9 cellular contexts compared by ENCODE assay signal in the genomic region with DNA sequence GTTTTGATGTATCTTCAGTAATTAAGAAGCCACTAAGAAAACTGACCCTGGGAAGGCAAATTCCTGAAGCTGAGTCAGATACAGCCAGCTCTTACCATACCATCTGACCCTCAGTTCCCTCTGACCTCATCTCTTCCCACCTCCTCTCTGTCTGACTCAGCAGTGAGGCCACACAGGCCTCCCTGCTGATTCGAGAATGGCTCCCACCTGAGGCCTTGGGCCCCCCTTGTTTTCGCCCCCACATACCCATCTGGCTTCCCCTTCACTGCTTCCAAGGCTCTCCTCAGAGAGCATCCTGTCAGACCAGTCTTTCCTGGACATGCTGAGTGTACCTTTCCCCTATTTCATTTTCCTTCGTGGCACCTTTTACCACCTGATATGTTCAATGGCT.
DNase-seq lines count a peak whose midpoint lies in the region; ATAC-seq and TF ChIP-seq lines count a peak whose summit lies in the region.
"Had no signal": no experiment of that assay in that cellular context is flagged by ENCODE, and none has a peak within 500 bp of the region (broad histone marks: within the 10 kb centered on the region; RNA-seq: fewer than 3 reads in every experiment).

No MANE protein-coding gene starts in this region.

- no peaks in the 10 kb centered on the region for H3K36me3 Mint-ChIP-seq in CD4-positive, alpha-beta T cell (ENCODE audit: low read depth)

- no peak overlapping the region for H3K27ac Mint-ChIP-seq in CD4-positive, alpha-beta T cell
- H3K27ac Mint-ChIP-seq: activated naive CD4-positive, alpha-beta T cell treated with anti-CD3 and anti-CD28 coated beads, Interleukin-2, amount 50 U/mL, for 24 hours had no signal

- DNase-seq in GOT3 (lab: John Stamatoyannopoulos, UW) (peak; percentile 10), LHCN-M2 (ENCODE audit: low read depth) (peak; percentile 97), mucosa of gallbladder (ENCODE audit: low spot score) (peak; percentile 27), GM19240 (ENCODE audit: insufficient read length, low spot score) (no peak), NCI-H187 (lab: John Stamatoyannopoulos, UW) (no peak)
- DNase-seq in CD4-positive, alpha-beta T cell = no peak

- no peak overlapping the region for H3K4me3 Mint-ChIP-seq in CD4-positive, alpha-beta T cell
- H3K4me3 Mint-ChIP-seq: activated naive CD4-positive, alpha-beta T cell treated with anti-CD3 and anti-CD28 coated beads, Interleukin-2, amount 50 U/mL, for 24 hours had no signal

- TF ChIP-seq CTCF in CD4-positive, alpha-beta T cell (IDR thresholded peaks at IDR 0.05) = no peak

- no peaks in the 10 kb centered on the region for H3K27me3 ChIP-seq in CD4-positive, alpha-beta T cell (ENCODE audit: control insufficient read depth, insufficient read depth, low read length)

- ATAC-seq in GM18502 (IDR thresholded peaks at IDR 0.05; ENCODE audit: poor library complexity, unreplicated experiment) = peak; percentile 91
- no peak for ATAC-seq in CD4-positive, alpha-beta T cell (ENCODE audit: poor library complexity)

- H3K27ac ChIP-seq in cingulate gyrus (ENCODE audit: low read depth, low read length) = peak overlapping the region; percentile 56
- no peak overlapping the region for H3K27ac ChIP-seq in CD4-positive, alpha-beta T cell (ENCODE audit: low read depth, low read length)

- H3K9me3 Mint-ChIP-seq in CD4-positive, alpha-beta T cell = no peaks in the 10 kb centered on the region
- H3K9me3 Mint-ChIP-seq: activated naive CD4-positive, alpha-beta T cell treated with anti-CD3 and anti-CD28 coated beads, Interleukin-2, amount 50 U/mL, for 24 hours had no signal

- POLR2A ChIA-PET in CD4-positive, alpha-beta T cell (lab: Charles Lee) = interaction anchor here (1.0 kb wide), 1 partner anchor 10 kb away, joined by 4 read pairs; no protein-coding TSS in a partner anchor

- CTCF ChIA-PET in CD4-positive, alpha-beta T cell (lab: Charles Lee) = no interaction called here

- no peaks in the 10 kb centered on the region for H3K9me3 ChIP-seq in CD4-positive, alpha-beta T cell (ENCODE audit: control insufficient read depth, low read length)

- no peaks in the 10 kb centered on the region for H3K4me1 Mint-ChIP-seq in CD4-positive, alpha-beta T cell (ENCODE audit: low read depth)

- H3K27me3 Mint-ChIP-seq in CD4-positive, alpha-beta T cell = no peaks in the 10 kb centered on the region

- intact Hi-C loops in CD4-positive, alpha-beta T cell (cut with DNase I, micrococcal nuclease) = no loop called here

Comparison
In these comparisons a context has a peak if more than half of its experiments do, and no peak if none do; other contexts are left out.
1. DNase-seq: peak in GOT3 (single experiment), LHCN-M2 (single experiment) and mucosa of gallbladder (single experiment); none in GM19240 (single experiment), NCI-H187 (0 of 2) and CD4-positive, alpha-beta T cell (0 of 10).